Comparison of ENCODE assay signal across 8 cellular contexts in genomic region chr2:231671617-231672350, GRCh38.
DNase-seq lines count a peak whose midpoint lies in the region; ATAC-seq, FAIRE-seq and TF ChIP-seq lines count a peak whose summit lies in the region.

No MANE protein-coding gene starts in this region.

- H3K27me3 Mint-ChIP-seq in nephron (ENCODE audit: low read depth), result peaks cover 5% of the 10 kb centered on the region

- H3K9me3 Mint-ChIP-seq in nephron, result no peaks in the 10 kb centered on the region

- peaks cover 52% of the 10 kb centered on the region for H3K4me1 ChIP-seq in OCI-LY3 (ENCODE audit: low read length)

- no peaks in the 10 kb centered on the region for H3K9me3 ChIP-seq in OCI-LY3 (ENCODE audit: insufficient read depth, low read length)

- H3K27ac Mint-ChIP-seq in nephron, result peak overlapping the region; percentile 60 to 88 (median 76)

- no peak overlapping the region; the same call in 1 of the 2 replicates for H2AFZ ChIP-seq in OCI-LY3 (ENCODE audit: low read depth, low read length)

- peaks cover 17% of the 10 kb centered on the region for H3K4me1 Mint-ChIP-seq in nephron

- H3K36me3 ChIP-seq in OCI-LY3 (replicated peaks; ENCODE audit: low read depth, low read length), result no peaks in the 10 kb centered on the region

- FAIRE-seq in urothelium cell line (lab: Jason Lieb, UNC), result no peak

- H4K20me1 ChIP-seq in OCI-LY3 (ENCODE audit: insufficient read depth, low read length), result no peaks in the 10 kb centered on the region

- in situ Hi-C loops in GM13976 (cut with MboI; ENCODE audit: low sequenced_read_pairs, unreplicated experiment), result loop anchor here (10.0 kb wide), 1 partner anchor 57 kb away; no protein-coding TSS in a partner anchor

- H3K27ac ChIP-seq in OCI-LY3 (ENCODE audit: low read length), result peak overlapping the region; percentile 90

- no peaks in the 10 kb centered on the region for H3K36me3 Mint-ChIP-seq in nephron (ENCODE audit: low read depth)

- H3K79me2 ChIP-seq in OCI-LY3 (ENCODE audit: low read length), result no peaks in the 10 kb centered on the region

- TF ChIP-seq CTCF in GM13976 (IDR thresholded peaks at IDR 0.05; ENCODE audit: borderline replicate concordance, control extremely low read depth, extremely low read depth, insufficient read depth, missing control alignments) (no peak), OCI-LY3 (IDR thresholded peaks at IDR 0.05; ENCODE audit: low read depth, low read length) (no peak), nephron (IDR thresholded peaks at IDR 0.05; ENCODE audit: unreplicated experiment in 3 of 3) (no peak)

- DNase-seq in GM13976 (ENCODE audit: low spot score) (peak; percentile 72), urothelium cell line (ENCODE audit: low spot score) (no peak), NOMO-1 treated with dmso at 0.1 percent for 144 hours (lab: John Stamatoyannopoulos, UW; ENCODE audit: unreplicated experiment) (no peak), midbrain (lab: John Stamatoyannopoulos, UW) (no peak), activated gamma-delta T cell (lab: John Stamatoyannopoulos, UW) (no peak)

- H3K9ac ChIP-seq in OCI-LY3 (ENCODE audit: low read length), result peak overlapping the region; percentile 92

- no peaks in the 10 kb centered on the region for H3K27me3 ChIP-seq in OCI-LY3 (ENCODE audit: low read depth, low read length)

- ATAC-seq in GM21825 (IDR thresholded peaks at IDR 0.05; ENCODE audit: unreplicated experiment), result peak; percentile 27

- H3K4me2 ChIP-seq in OCI-LY3 (ENCODE audit: low read length), result peak overlapping the region; percentile 95

- peak overlapping the region; percentile 75 for H3K4me3 ChIP-seq in OCI-LY3 (ENCODE audit: low read length)

- H3K4me3 Mint-ChIP-seq in nephron, result no peak overlapping the region
